In genomic region chr20:62977613-62978558, GRCh38 we compare ENCODE assay signal across 9 cellular contexts.
DNase-seq lines count a peak whose midpoint lies in the region; ATAC-seq and TF ChIP-seq lines count a peak whose summit lies in the region.
"Had no signal": no experiment of that assay in that cellular context is flagged by ENCODE, and none has a peak within 500 bp of the region (broad histone marks: within the 10 kb centered on the region; RNA-seq: fewer than 3 reads in every experiment).

No MANE protein-coding gene starts in this region.

- DNase-seq in GM12865 (ENCODE audit: low read depth) (peak; percentile 88), NCI-H1417 treated with DMSO at 0.1 percent for 48 hours (lab: John Stamatoyannopoulos, UW) (peak; percentile 9), middle frontal gyrus (ENCODE audit: extremely low spot score, low spot score) (no peak), OCI-M2 (lab: John Stamatoyannopoulos, UW; ENCODE audit: unreplicated experiment) (no peak), NCI-H1105 treated with DMSO at 0.1 percent for 48 hours (lab: John Stamatoyannopoulos, UW) (no peak)
- DNase-seq in activated CD8-positive, alpha-beta memory T cell treated with anti-CD3 and anti-CD28 coated beads, Interleukin-2, amount 50 U/mL, for 1 hour (ENCODE audit: extremely low read depth), result peak; percentile 86
- DNase-seq in stimulated activated CD4-positive, alpha-beta T cell treated with anti-CD3 and anti-CD28 coated beads, Interleukin-15, amount 100 ng/mL, for 24 hours, result peak; percentile 84
- DNase-seq: IMR-90 had no signal

- H3K4me3 ChIP-seq in GM12865 (ENCODE audit: low read depth, low read length), result peak overlapping the region; percentile 40

- TF ChIP-seq CTCF in GM12865 (IDR thresholded peaks at IDR 0.05; ENCODE audit: insufficient read depth, low read depth, low read length, missing control alignments), result no peak

- ATAC-seq in GM21825 (IDR thresholded peaks at IDR 0.05; ENCODE audit: unreplicated experiment), result peak; percentile 48

Comparison
In these comparisons a context has a peak if more than half of its experiments do, and no peak if none do; other contexts are left out.
1. DNase-seq: peak in GM12865 (single experiment), NCI-H1417 treated with DMSO at 0.1 percent for 48 hours (single experiment), activated CD8-positive, alpha-beta memory T cell treated with anti-CD3 and anti-CD28 coated beads, Interleukin-2, amount 50 U/mL, for 1 hour (single experiment) and stimulated activated CD4-positive, alpha-beta T cell treated with anti-CD3 and anti-CD28 coated beads, Interleukin-15, amount 100 ng/mL, for 24 hours (single experiment); none in middle frontal gyrus (single experiment), OCI-M2 (single experiment) and NCI-H1105 treated with DMSO at 0.1 percent for 48 hours (single experiment).